Comparison of ENCODE assay signal across 8 cellular contexts in genomic region chr1:64823691-64824476, GRCh38.
A peak's percentile ranks its signal among the peaks of the same experiment; 100 is the strongest.
DNase-seq lines count a peak whose midpoint lies in the region; ATAC-seq, FAIRE-seq and TF ChIP-seq lines count a peak whose summit lies in the region.

No MANE protein-coding gene starts in this region.

- peak; percentile 76 for DNase-seq in COR-L47 (lab: John Stamatoyannopoulos, UW)
- peak; percentile 41 for DNase-seq in H7
- peak; percentile 39 for DNase-seq in NCI-H2081 treated with DMSO at 0.1 percent for 48 hours (lab: John Stamatoyannopoulos, UW)
- peak; percentile 84 to 90 for DNase-seq in cardiac fibroblast (ENCODE audit: low read depth in 2 of 2)
- peak; percentile 20 to 26 for DNase-seq in stimulated activated CD4-positive, alpha-beta T cell treated with anti-CD3 and anti-CD28 coated beads, Interleukin-1b, Interleukin-23, amount 100 ng/mL, for 1 hour (ENCODE audit: low read depth in 2 of 2)

- no peaks in the 10 kb centered on the region for H3K36me3 ChIP-seq in H7 (replicated peaks; ENCODE audit: control insufficient read depth, insufficient read depth, low read length)

- peak; percentile 92 for FAIRE-seq in TTC549 (lab: Jason Lieb, UNC)
- FAIRE-seq in islet of Langerhans (lab: Jason Lieb, UNC) = peak; percentile 98

- H3K4me3 ChIP-seq in H7 (ENCODE audit: insufficient read depth, low read depth, low read length) (no peak overlapping the region), cardiac fibroblast (replicated peaks in 1 of 2; ENCODE audit: low read depth in 2 of 2, low read length in 2 of 2) (no peak overlapping the region)

- ATAC-seq in GM19455 (IDR thresholded peaks at IDR 0.05; ENCODE audit: unreplicated experiment) = no peak

- no peaks in the 10 kb centered on the region for H3K27me3 ChIP-seq in H7 (ENCODE audit: control insufficient read depth, insufficient read depth, low read length)

- peak; percentile 59 for TF ChIP-seq CTCF in cardiac fibroblast (IDR thresholded peaks at IDR 0.05; ENCODE audit: low read depth, low read length)

Comparison
In these comparisons a context has a peak if more than half of its experiments do, and no peak if none do; other contexts are left out.
1. DNase-seq: peak in every context shown above with its lines; median percentile 87 in cardiac fibroblast; 76 in COR-L47; 41 in H7; 39 in NCI-H2081 treated with DMSO at 0.1 percent for 48 hours; 23 in stimulated activated CD4-positive, alpha-beta T cell treated with anti-CD3 and anti-CD28 coated beads, Interleukin-1b, Interleukin-23, amount 100 ng/mL, for 1 hour.